16 cellular contexts compared by ENCODE assay signal in the genomic region with DNA sequence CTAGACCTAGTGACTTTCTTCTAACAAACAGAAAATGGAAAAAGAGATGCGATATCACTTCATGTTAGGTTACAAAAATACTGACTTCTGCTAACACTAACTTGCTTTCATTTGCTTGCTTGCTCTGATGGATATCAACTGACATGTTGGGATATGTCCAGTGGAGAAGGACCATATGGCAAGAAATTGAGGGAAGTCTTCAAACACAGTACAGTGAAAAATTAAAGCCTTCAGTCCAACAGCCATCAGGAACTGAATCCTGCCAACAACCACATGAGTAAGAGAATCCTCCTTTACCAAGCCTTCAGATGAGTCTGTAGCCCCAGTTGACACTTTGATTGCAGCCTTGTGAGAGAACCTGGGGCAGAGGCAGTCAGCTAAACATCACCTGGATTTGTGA.
DNase-seq lines count a peak whose midpoint lies in the region; ATAC-seq, FAIRE-seq and TF ChIP-seq lines count a peak whose summit lies in the region.
"Had no signal": no experiment of that assay in that cellular context is flagged by ENCODE, and none has a peak within 500 bp of the region (broad histone marks: within the 10 kb centered on the region; RNA-seq: fewer than 3 reads in every experiment).

No MANE protein-coding gene starts in this region.

- no peaks in the 10 kb centered on the region for H3F3A ChIP-seq in GM23338 (replicated peaks; ENCODE audit: low read depth)

- H3K9me3 ChIP-seq in keratinocyte (ENCODE audit: control insufficient read depth, low read depth, low read length), result no peaks in the 10 kb centered on the region

- H3K4me3 ChIP-seq in GM23338 (no peak overlapping the region), keratinocyte (ENCODE audit: control insufficient read depth in 2 of 3, extremely low read depth in 1 of 3, insufficient read depth in 2 of 3, low read depth in 1 of 3, low read length in 3 of 3) (no peak overlapping the region)
- H3K4me3 ChIP-seq: BLaER1 treated with 17β-estradiol and CSF1 and Interleukin-3, amounts not matched to agents 10 nM and 100 nM had no signal

- no peak for TF ChIP-seq CTCF in GM23338 (conservative IDR thresholded peaks at IDR 0.05; ENCODE audit: low read depth in 2 of 2)
- TF ChIP-seq CTCF in WTC11 (IDR thresholded peaks at IDR 0.05), result no peak
- TF ChIP-seq CTCF in keratinocyte (optimal IDR thresholded peaks at IDR 0.05 in 1 of 3, IDR thresholded peaks at IDR 0.05 in 1 of 3, conservative IDR thresholded peaks at IDR 0.05 in 1 of 3; ENCODE audit: extremely low read depth in 1 of 3, insufficient read depth in 2 of 3, low read length in 3 of 3), result no peak

- H3K4me2 ChIP-seq in GM23338 (no peak overlapping the region), keratinocyte (ENCODE audit: control insufficient read depth, extremely low read depth, insufficient read depth, low read depth, low read length) (no peak overlapping the region)
- H3K4me2 ChIP-seq: BLaER1 treated with 17β-estradiol and CSF1 and Interleukin-3, amounts not matched to agents 10 nM and 100 nM had no signal

- H3K4me1 ChIP-seq in GM23338 (ENCODE audit: insufficient read depth), result no peaks in the 10 kb centered on the region; the same call in 1 of the 2 replicates
- H3K4me1 ChIP-seq in keratinocyte (ENCODE audit: control insufficient read depth, extremely low read depth, insufficient read depth, low read length), result no peaks in the 10 kb centered on the region
- H3K4me1 ChIP-seq: BLaER1 treated with 17β-estradiol and CSF1 and Interleukin-3, amounts not matched to agents 10 nM and 100 nM had no signal

- H4K20me1 ChIP-seq in GM23338 (replicated peaks; ENCODE audit: insufficient read depth), result no peaks in the 10 kb centered on the region
- H4K20me1 ChIP-seq in keratinocyte (ENCODE audit: control insufficient read depth, extremely low read depth, insufficient read depth, low read length), result no peaks in the 10 kb centered on the region
- H4K20me1 ChIP-seq: BLaER1 treated with 17β-estradiol and CSF1 and Interleukin-3, amounts not matched to agents 10 nM and 100 nM had no signal

- H3K79me2 ChIP-seq in GM23338 (replicated peaks; ENCODE audit: insufficient read depth), result no peaks in the 10 kb centered on the region
- H3K79me2 ChIP-seq in keratinocyte (ENCODE audit: control insufficient read depth, insufficient read depth, low read length), result no peaks in the 10 kb centered on the region

- H3K4me1 Mint-ChIP-seq in GM23338 (peaks cover 9% of the 10 kb centered on the region), WTC11 (peaks cover 10% of the 10 kb centered on the region)
- no peaks in the 10 kb centered on the region for H3K4me1 Mint-ChIP-seq in activated T-cell treated with anti-CD3 and anti-CD28 coated beads, Interleukin-2, amount 50 U/mL, for 4 hours (ENCODE audit: low read depth)
- H3K4me1 Mint-ChIP-seq: CD4-positive, CD25-positive, alpha-beta regulatory T cell; IgD-negative memory B cell had no signal

- H3K36me3 Mint-ChIP-seq in GM23338 (ENCODE audit: low read depth) (no peaks in the 10 kb centered on the region), WTC11 (no peaks in the 10 kb centered on the region)
- no peaks in the 10 kb centered on the region for H3K36me3 Mint-ChIP-seq in activated T-cell treated with anti-CD3 and anti-CD28 coated beads, Interleukin-2, amount 50 U/mL, for 4 hours (ENCODE audit: insufficient read depth)
- H3K36me3 Mint-ChIP-seq: CD4-positive, CD25-positive, alpha-beta regulatory T cell; IgD-negative memory B cell had no signal

- peak; percentile 29 for FAIRE-seq in keratinocyte (lab: Jason Lieb, UNC)
- FAIRE-seq: GM12891 had no signal

- H3K27ac Mint-ChIP-seq in GM23338, result no peak overlapping the region
- H3K27ac Mint-ChIP-seq in WTC11, result peak overlapping the region; percentile 64; the same call in 1 of the 2 replicates
- H3K27ac Mint-ChIP-seq: CD4-positive, CD25-positive, alpha-beta regulatory T cell; IgD-negative memory B cell had no signal

- dilution Hi-C loops in keratinocyte (cut with MboI; ENCODE audit: extremely low pct_ligation_motif_present, low sequenced_read_pairs), result no loop called here

- POLR2A ChIA-PET in WTC11 (lab: Charles Lee), result no interaction called here

- H3K9ac ChIP-seq in keratinocyte (ENCODE audit: control insufficient read depth, extremely low read depth, insufficient read depth, low read length), result no peak overlapping the region
- H3K9ac ChIP-seq: BLaER1 treated with 17β-estradiol and CSF1 and Interleukin-3, amounts not matched to agents 10 nM and 100 nM had no signal

- H2AFZ ChIP-seq in GM23338 (peak overlapping the region; percentile 9; the same call in 1 of the 2 replicates), keratinocyte (ENCODE audit: control insufficient read depth, low read length) (no peak overlapping the region)

- DNase-seq in DMS 273 (lab: John Stamatoyannopoulos, UW; ENCODE audit: unreplicated experiment), result peak; percentile 68
- DNase-seq in GM23338 (ENCODE audit: low spot score), result peak; percentile 9
- no peak for DNase-seq in WTC11 (ENCODE audit: low spot score)
- DNase-seq in keratinocyte (ENCODE audit: low read depth, low spot score), result no peak
- no peak for DNase-seq in Ammon's horn (ENCODE audit: low spot score)
- DNase-seq in superior temporal gyrus (ENCODE audit: extremely low spot score), result no peak
- DNase-seq in activated T-cell treated with anti-CD3 and anti-CD28 coated beads, Interleukin-2, amount 50 U/mL, for 4 hours, result no peak
- DNase-seq: 8988T; AML-193; CD4-positive, CD25-positive, alpha-beta regulatory T cell; DMS79; H7 had no signal

- H3K27me3 Mint-ChIP-seq in GM23338 (ENCODE audit: insufficient read depth, low read depth, poor library complexity) (peaks cover 2% of the 10 kb centered on the region), WTC11 (ENCODE audit: low read depth) (no peaks in the 10 kb centered on the region)
- peaks cover 8% of the 10 kb centered on the region for H3K27me3 Mint-ChIP-seq in activated T-cell treated with anti-CD3 and anti-CD28 coated beads, Interleukin-2, amount 50 U/mL, for 4 hours (ENCODE audit: low read depth)
- H3K27me3 Mint-ChIP-seq: IgD-negative memory B cell had no signal

- ATAC-seq in GM23338 (no peak), WTC11 (no peak; the same call in 1 of the 2 replicates), GM21515 (IDR thresholded peaks at IDR 0.05; ENCODE audit: unreplicated experiment) (no peak)
- no peak for ATAC-seq in activated T-cell treated with anti-CD3 and anti-CD28 coated beads, Interleukin-2, amount 50 U/mL, for 4 hours

- H3K27ac ChIP-seq in GM23338 (ENCODE audit: low read depth), result no peak overlapping the region
- H3K27ac ChIP-seq in keratinocyte (ENCODE audit: control insufficient read depth, insufficient read depth, low read length), result no peak overlapping the region
- H3K27ac ChIP-seq: BLaER1 treated with 17β-estradiol and CSF1 and Interleukin-3, amounts not matched to agents 10 nM and 100 nM had no signal

- no peaks in the 10 kb centered on the region for H3K9me2 ChIP-seq in GM23338 (ENCODE audit: insufficient read depth)

- H3K36me3 ChIP-seq in GM23338 (ENCODE audit: insufficient read depth) (no peaks in the 10 kb centered on the region), keratinocyte (ENCODE audit: control insufficient read depth in 2 of 2, extremely low read depth in 1 of 2, insufficient read depth in 2 of 2, low read length in 2 of 2) (no peaks in the 10 kb centered on the region)
- H3K36me3 ChIP-seq: BLaER1 treated with 17β-estradiol and CSF1 and Interleukin-3, amounts not matched to agents 10 nM and 100 nM had no signal

- H3K27me3 ChIP-seq in GM23338 (ENCODE audit: insufficient read depth) (no peaks in the 10 kb centered on the region), keratinocyte (ENCODE audit: control insufficient read depth, extremely low read depth, insufficient read depth, low read length) (no peaks in the 10 kb centered on the region)
- H3K27me3 ChIP-seq: BLaER1 treated with 17β-estradiol and CSF1 and Interleukin-3, amounts not matched to agents 10 nM and 100 nM had no signal

- no peaks in the 10 kb centered on the region for H3K9me3 Mint-ChIP-seq in GM23338
- peaks cover 7% of the 10 kb centered on the region for H3K9me3 Mint-ChIP-seq in WTC11
- H3K9me3 Mint-ChIP-seq in activated T-cell treated with anti-CD3 and anti-CD28 coated beads, Interleukin-2, amount 50 U/mL, for 4 hours, result no peaks in the 10 kb centered on the region

- H3K9me1 ChIP-seq in keratinocyte (ENCODE audit: control insufficient read depth, extremely low read depth, insufficient read depth, low read length), result no peaks in the 10 kb centered on the region

- H3K4me3 Mint-ChIP-seq in GM23338, result no peak overlapping the region
- no peak overlapping the region for H3K4me3 Mint-ChIP-seq in WTC11
- no peak overlapping the region for H3K4me3 Mint-ChIP-seq in activated T-cell treated with anti-CD3 and anti-CD28 coated beads, Interleukin-2, amount 50 U/mL, for 4 hours
- H3K4me3 Mint-ChIP-seq: CD4-positive, CD25-positive, alpha-beta regulatory T cell; IgD-negative memory B cell had no signal

- CTCF ChIA-PET in WTC11 (lab: Charles Lee), result no interaction called here

TF ChIP-seq in GM23338, 12 proteins besides CTCF, POLR2A, EP300 and RAD21 (continues in another document):
- TF ChIP-seq POLR2AphosphoS5 (IDR thresholded peaks at IDR 0.05; ENCODE audit: low read depth), result no peak
- TF ChIP-seq, protein P1, sequence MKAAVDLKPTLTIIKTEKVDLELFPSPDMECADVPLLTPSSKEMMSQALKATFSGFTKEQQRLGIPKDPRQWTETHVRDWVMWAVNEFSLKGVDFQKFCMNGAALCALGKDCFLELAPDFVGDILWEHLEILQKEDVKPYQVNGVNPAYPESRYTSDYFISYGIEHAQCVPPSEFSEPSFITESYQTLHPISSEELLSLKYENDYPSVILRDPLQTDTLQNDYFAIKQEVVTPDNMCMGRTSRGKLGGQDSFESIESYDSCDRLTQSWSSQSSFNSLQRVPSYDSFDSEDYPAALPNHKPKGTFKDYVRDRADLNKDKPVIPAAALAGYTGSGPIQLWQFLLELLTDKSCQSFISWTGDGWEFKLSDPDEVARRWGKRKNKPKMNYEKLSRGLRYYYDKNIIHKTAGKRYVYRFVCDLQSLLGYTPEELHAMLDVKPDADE (IDR thresholded peaks at IDR 0.05), result no peak
- no peak for TF ChIP-seq ZNF114 (CRISPR knock-in tag; IDR thresholded peaks at IDR 0.05)
- TF ChIP-seq JUNB (IDR thresholded peaks at IDR 0.05; ENCODE audit: unreplicated experiment), result no peak

Comparison
In these comparisons a context has a peak if more than half of its experiments do, and no peak if none do; other contexts are left out.
1. DNase-seq: peak in DMS 273 (single experiment) and GM23338 (single experiment); none in WTC11 (single experiment), keratinocyte (single experiment), Ammon's horn (single experiment), superior temporal gyrus (single experiment) and activated T-cell treated with anti-CD3 and anti-CD28 coated beads, Interleukin-2, amount 50 U/mL, for 4 hours (single experiment).